Comparison of ENCODE assay signal across 35 cellular contexts in genomic region chr6:116595247-116595646, GRCh38. TPM values are rescaled to one million over a fixed set of nuclear protein-coding genes. Genes with fewer than 3 reads are reported as not detected.
"Had no signal": no experiment of that assay in that cellular context is flagged by ENCODE, and none has a peak within 500 bp of the region (broad histone marks: within the 10 kb centered on the region; RNA-seq: fewer than 3 reads in every experiment).

No MANE protein-coding gene starts in this region.

- ATAC-seq: activated CD8-positive, alpha-beta T cell treated with anti-CD3 and anti-CD28 coated beads, Interleukin-2, amount 10 ng/mL, durations not matched to agents 7 days and 5 days had no signal

- H3K4me3 ChIP-seq: ascending aorta, cardiac muscle cell, colonic mucosa had no signal

- H3K9me3 Mint-ChIP-seq: activated CD4-positive, alpha-beta T cell treated with anti-CD3 and anti-CD28 coated beads, Interleukin-2, amount 10 ng/mL, durations not matched to agents 24 days and 14 days; activated naive CD4-positive, alpha-beta T cell treated with anti-CD3 and anti-CD28 coated beads, Interleukin-2, amount 50 U/mL, for 24 hours; activated naive CD8-positive, alpha-beta T cell treated with anti-CD3 and anti-CD28 coated beads, Interleukin-2, amount 10 ng/mL, durations not matched to agents 7 days and 5 days; activated T-cell treated with anti-CD3 and anti-CD28 coated beads, Interleukin-2, amount 50 U/mL, for 24 hours; activated T-helper 2 cell treated with anti-CD3 and anti-CD28 coated beads, Interferon-gamma antibody, Interleukin-2, Interleukin-4, amounts not matched to agents 10 μg/mL and 5 μg/mL and 100 μg/mL, durations not matched to agents 14 hours and 24 hours and 36 hours; central memory CD8-positive, alpha-beta T cell had no signal

- H3K27me3 Mint-ChIP-seq: activated CD4-positive, alpha-beta T cell treated with anti-CD3 and anti-CD28 coated beads, Interleukin-2, amount 10 ng/mL, durations not matched to agents 24 days and 14 days; activated naive CD4-positive, alpha-beta T cell treated with anti-CD3 and anti-CD28 coated beads, Interleukin-2, amount 50 U/mL, for 24 hours; activated naive CD8-positive, alpha-beta T cell treated with anti-CD3 and anti-CD28 coated beads, Interleukin-2, amount 10 ng/mL, durations not matched to agents 7 days and 5 days; activated T-cell treated with anti-CD3 and anti-CD28 coated beads, Interleukin-2, amount 50 U/mL, for 24 hours; central memory CD8-positive, alpha-beta T cell had no signal

- H3K27ac ChIP-seq: ascending aorta, cardiac muscle cell, colonic mucosa, KMS-11, WERI-Rb-1 had no signal

- DNase-seq: activated CD4-positive, alpha-beta T cell treated with anti-CD3 and anti-CD28 coated beads for 1 hour; activated CD4-positive, alpha-beta T cell treated with anti-CD3 and anti-CD28 coated beads, Interleukin-2, amount 10 ng/mL, durations not matched to agents 24 days and 14 days; activated CD4-positive, alpha-beta T cell treated with anti-CD3 and anti-CD28 coated beads, Interleukin-2, amount 50 U/mL, for 4 hours; activated CD4-positive, CD25-positive, alpha-beta regulatory T cell; activated CD8-positive, alpha-beta T cell treated with anti-CD3 and anti-CD28 coated beads, Interleukin-2, amount 10 ng/mL, durations not matched to agents 7 days and 5 days; activated gamma-delta T cell; activated naive CD4-positive, alpha-beta T cell treated with Interleukin-2 at 50 U/mL for 16 hours; activated naive CD8-positive, alpha-beta T cell treated with anti-CD3 and anti-CD28 coated beads, Interleukin-2, amount 10 ng/mL, durations not matched to agents 7 days and 5 days; activated T-cell treated with anti-CD3 and anti-CD28 coated beads, Interleukin-2, amount 50 U/mL, for 24 hours; amygdala; colonic mucosa; NCI-H1092 treated with DMSO at 0.1 percent for 48 hours; NCI-H1436; NCI-H1694; NCI-H1930; NCI-H2107; NCI-H2171; NCI-H226; NCI-H446 treated with DMSO at 0.1 percent for 48 hours; NCI-H524 treated with DMSO at 0.1 percent for 48 hours; Right ventricle myocardium superior; SW 1271; T-helper 1 cell; T-helper 2 cell; T-helper 9 cell; WERI-Rb-1 had no signal

- H3K27ac Mint-ChIP-seq: activated CD4-positive, alpha-beta T cell treated with anti-CD3 and anti-CD28 coated beads, Interleukin-2, amount 10 ng/mL, durations not matched to agents 24 days and 14 days; activated CD8-positive, alpha-beta T cell treated with anti-CD3 and anti-CD28 coated beads, Interleukin-2, amount 10 ng/mL, durations not matched to agents 7 days and 5 days; activated naive CD4-positive, alpha-beta T cell treated with anti-CD3 and anti-CD28 coated beads, Interleukin-2, amount 50 U/mL, for 24 hours; activated naive CD8-positive, alpha-beta T cell treated with anti-CD3 and anti-CD28 coated beads, Interleukin-2, amount 10 ng/mL, durations not matched to agents 7 days and 5 days; activated T-cell treated with anti-CD3 and anti-CD28 coated beads, Interleukin-2, amount 50 U/mL, for 24 hours; activated T-helper 2 cell treated with anti-CD3 and anti-CD28 coated beads, Interferon-gamma antibody, Interleukin-2, Interleukin-4, amounts not matched to agents 10 μg/mL and 5 μg/mL and 100 μg/mL, durations not matched to agents 14 hours and 24 hours and 36 hours had no signal

- H3K4me3 Mint-ChIP-seq: activated CD4-positive, alpha-beta T cell treated with anti-CD3 and anti-CD28 coated beads, Interleukin-2, amount 10 ng/mL, durations not matched to agents 24 days and 14 days; activated CD8-positive, alpha-beta T cell treated with anti-CD3 and anti-CD28 coated beads, Interleukin-2, amount 10 ng/mL, durations not matched to agents 7 days and 5 days; activated naive CD4-positive, alpha-beta T cell treated with anti-CD3 and anti-CD28 coated beads, Interleukin-2, amount 50 U/mL, for 24 hours; activated naive CD8-positive, alpha-beta T cell treated with anti-CD3 and anti-CD28 coated beads, Interleukin-2, amount 10 ng/mL, durations not matched to agents 7 days and 5 days; activated T-cell treated with anti-CD3 and anti-CD28 coated beads, Interleukin-2, amount 50 U/mL, for 24 hours; central memory CD8-positive, alpha-beta T cell had no signal

- H3K4me1 Mint-ChIP-seq: activated CD4-positive, alpha-beta T cell treated with anti-CD3 and anti-CD28 coated beads, Interleukin-2, amount 10 ng/mL, durations not matched to agents 24 days and 14 days; activated naive CD4-positive, alpha-beta T cell treated with anti-CD3 and anti-CD28 coated beads, Interleukin-2, amount 50 U/mL, for 24 hours; activated naive CD8-positive, alpha-beta T cell treated with anti-CD3 and anti-CD28 coated beads, Interleukin-2, amount 10 ng/mL, durations not matched to agents 7 days and 5 days; central memory CD8-positive, alpha-beta T cell had no signal

RNA-seq across cellular contexts. Expression of gene RSPH4A, which starts 21.0 kb away (rescaled TPM):
- total RNA-seq: chondrocyte, M059J, Right ventricle myocardium superior had no signal

RNA-seq across cellular contexts. Expression of gene CALHM4, which starts 41.7 kb away (rescaled TPM):
- total RNA-seq: activated CD4-positive, alpha-beta T cell treated with anti-CD3 and anti-CD28 coated beads, Interleukin-2, amount 10 ng/mL, durations not matched to agents 24 days and 14 days; activated CD8-positive, alpha-beta T cell treated with anti-CD3 and anti-CD28 coated beads, Interleukin-2, amount 10 ng/mL, durations not matched to agents 7 days and 5 days; activated naive CD8-positive, alpha-beta T cell treated with anti-CD3 and anti-CD28 coated beads, Interleukin-2, amount 10 ng/mL, durations not matched to agents 7 days and 5 days; activated T-helper 2 cell treated with anti-CD3 and anti-CD28 coated beads, Interferon-gamma antibody, Interleukin-2, Interleukin-4, amounts not matched to agents 10 μg/mL and 5 μg/mL and 100 μg/mL, durations not matched to agents 14 hours and 24 hours and 36 hours; ascending aorta; cardiac muscle cell; chondrocyte; colonic mucosa; M059J; OCI-LY7; Right ventricle myocardium superior had no signal

RNA-seq across cellular contexts. Expression of gene TRAPPC3L, which starts 49.8 kb away (rescaled TPM):
- total RNA-seq: activated CD4-positive, alpha-beta T cell treated with anti-CD3 and anti-CD28 coated beads, Interleukin-2, amount 10 ng/mL, durations not matched to agents 24 days and 14 days; activated CD8-positive, alpha-beta T cell treated with anti-CD3 and anti-CD28 coated beads, Interleukin-2, amount 10 ng/mL, durations not matched to agents 7 days and 5 days; activated naive CD8-positive, alpha-beta T cell treated with anti-CD3 and anti-CD28 coated beads, Interleukin-2, amount 10 ng/mL, durations not matched to agents 7 days and 5 days; activated T-helper 2 cell treated with anti-CD3 and anti-CD28 coated beads, Interferon-gamma antibody, Interleukin-2, Interleukin-4, amounts not matched to agents 10 μg/mL and 5 μg/mL and 100 μg/mL, durations not matched to agents 14 hours and 24 hours and 36 hours; ascending aorta; cardiac muscle cell; chondrocyte; colonic mucosa; OCI-LY7 had no signal
